12 cellular contexts compared by ENCODE assay signal in genomic region chr12:65699251-65699650, GRCh38.
DNase-seq lines count a peak whose midpoint lies in the region; ATAC-seq, FAIRE-seq and TF ChIP-seq lines count a peak whose summit lies in the region.
"Had no signal": no experiment of that assay in that cellular context is flagged by ENCODE, and none has a peak within 500 bp of the region (broad histone marks: within the 10 kb centered on the region; RNA-seq: fewer than 3 reads in every experiment).

No MANE protein-coding gene starts in this region.

- H3K9ac ChIP-seq in fibroblast of lung (ENCODE audit: insufficient read depth, low read length): no peak overlapping the region

- FAIRE-seq in A204.1 (lab: Jason Lieb, UNC): peak; percentile 95
- FAIRE-seq: K562 had no signal

- H3K9me2 ChIP-seq in GM23338 (ENCODE audit: insufficient read depth): no peaks in the 10 kb centered on the region; the same call in 1 of the 2 replicates

- H2AFZ ChIP-seq in GM23338 (peak overlapping the region; percentile 53; the same call in 1 of the 2 replicates), fibroblast of lung (ENCODE audit: low read length) (no peak overlapping the region)

- peaks cover 4% of the 10 kb centered on the region; the same call in 2 of the 3 replicates for H3K4me1 Mint-ChIP-seq in GM23338

- H3K27ac ChIP-seq in GM23338 (ENCODE audit: low read depth): no peak overlapping the region
- no peak overlapping the region for H3K27ac ChIP-seq in fibroblast of lung (ENCODE audit: insufficient read depth, low read length)
- no peak overlapping the region for H3K27ac ChIP-seq in Peyer's patch
- H3K27ac ChIP-seq: right lobe of liver had no signal

- peaks cover 13% of the 10 kb centered on the region for H3K4me1 ChIP-seq in GM23338 (ENCODE audit: insufficient read depth)
- H3K4me1 ChIP-seq in fibroblast of lung (ENCODE audit: control insufficient read depth, extremely low read depth, insufficient read depth, low read length): peaks cover 3% of the 10 kb centered on the region
- H3K4me1 ChIP-seq in Peyer's patch: no peaks in the 10 kb centered on the region

- ATAC-seq in GM23338: no peak
- ATAC-seq: K562 had no signal

- no peak overlapping the region for H3K27ac Mint-ChIP-seq in GM23338

- no peaks in the 10 kb centered on the region for H3K9me3 ChIP-seq in fibroblast of lung (ENCODE audit: control insufficient read depth, insufficient read depth, low read depth, low read length)
- H3K9me3 ChIP-seq in Peyer's patch: no peaks in the 10 kb centered on the region
- H3K9me3 ChIP-seq: right lobe of liver had no signal

- TF ChIP-seq CTCF in GM23338 (conservative IDR thresholded peaks at IDR 0.05; ENCODE audit: low read depth in 2 of 2) (no peak), fibroblast of lung (conservative IDR thresholded peaks at IDR 0.05 in 1 of 2, IDR thresholded peaks at IDR 0.05 in 1 of 2; ENCODE audit: low read depth in 1 of 2, low read length in 2 of 2) (peak; percentile 40 to 67), Peyer's patch (IDR thresholded peaks at IDR 0.05) (peak in 3 of 6 experiments; percentile 15 to 23 (median 18))

- H4K20me1 ChIP-seq in GM23338 (replicated peaks; ENCODE audit: insufficient read depth) (no peaks in the 10 kb centered on the region), fibroblast of lung (ENCODE audit: control insufficient read depth, extremely low read depth, insufficient read depth, low read length) (no peaks in the 10 kb centered on the region)

- no peaks in the 10 kb centered on the region for H3K36me3 ChIP-seq in GM23338 (ENCODE audit: insufficient read depth)
- no peaks in the 10 kb centered on the region for H3K36me3 ChIP-seq in fibroblast of lung (ENCODE audit: control insufficient read depth, insufficient read depth, low read length)
- H3K36me3 ChIP-seq in Peyer's patch: no peaks in the 10 kb centered on the region
- H3K36me3 ChIP-seq: right lobe of liver had no signal

- no peak overlapping the region for H3K4me3 ChIP-seq in GM23338
- no peak overlapping the region for H3K4me3 ChIP-seq in fibroblast of lung (replicated peaks in 1 of 4; ENCODE audit: control extremely low read depth in 1 of 4, insufficient read depth in 1 of 4, low read depth in 3 of 4, low read length in 4 of 4)
- no peak overlapping the region for H3K4me3 ChIP-seq in Peyer's patch
- H3K4me3 ChIP-seq: K562, right lobe of liver had no signal

- TF ChIP-seq POLR2A in Peyer's patch (IDR thresholded peaks at IDR 0.05): no peak

- H3K4me2 ChIP-seq in GM23338: no peak overlapping the region
- no peak overlapping the region for H3K4me2 ChIP-seq in fibroblast of lung (ENCODE audit: extremely low read depth, insufficient read depth, low read length)

- no peaks in the 10 kb centered on the region for H3F3A ChIP-seq in GM23338 (replicated peaks; ENCODE audit: low read depth)

- H3K27me3 Mint-ChIP-seq in GM23338 (ENCODE audit: insufficient read depth, low read depth, poor library complexity): peaks cover 1% of the 10 kb centered on the region

- no peaks in the 10 kb centered on the region for H3K9me3 Mint-ChIP-seq in GM23338

- H3K27me3 ChIP-seq in GM23338 (ENCODE audit: insufficient read depth) (no peaks in the 10 kb centered on the region), fibroblast of lung (ENCODE audit: control insufficient read depth, insufficient read depth, low read length) (no peaks in the 10 kb centered on the region), Peyer's patch (no peaks in the 10 kb centered on the region)
- H3K27me3 ChIP-seq: right lobe of liver had no signal

- H3K4me3 Mint-ChIP-seq in GM23338: no peak overlapping the region

- H3K79me2 ChIP-seq in GM23338 (replicated peaks; ENCODE audit: insufficient read depth) (no peaks in the 10 kb centered on the region), fibroblast of lung (ENCODE audit: control insufficient read depth, insufficient read depth, low read length) (no peaks in the 10 kb centered on the region)

- no peaks in the 10 kb centered on the region for H3K36me3 Mint-ChIP-seq in GM23338 (ENCODE audit: low read depth)

- no peak for DNase-seq in GM23338 (ENCODE audit: low spot score)
- peak; percentile 78 for DNase-seq in SIG-M5 treated with dmso at 0.1 percent for 504 hours (lab: John Stamatoyannopoulos, UW; ENCODE audit: unreplicated experiment)
- peak; percentile 38 to 76 for DNase-seq in fibroblast of lung (ENCODE audit: low read depth in 2 of 2)
- DNase-seq in activated naive CD4-positive, alpha-beta T cell (lab: John Stamatoyannopoulos, UW): no peak
- no peak for DNase-seq in Peyer's patch
- DNase-seq in NCI-H2107 treated with DMSO at 0.1 percent for 48 hours (lab: John Stamatoyannopoulos, UW; ENCODE audit: unreplicated experiment): no peak
- DNase-seq in midbrain (lab: John Stamatoyannopoulos, UW): no peak
- DNase-seq: cortex of kidney, islet precursor cell, right lobe of liver had no signal

TF ChIP-seq in GM23338, 12 proteins besides CTCF, POLR2A, EP300 and RAD21 (continues in another document):
- TF ChIP-seq EZH2 (IDR thresholded peaks at IDR 0.05; ENCODE audit: low read depth, unreplicated experiment) (no peak), CREB1 (CRISPR knock-in tag; IDR thresholded peaks at IDR 0.05; ENCODE audit: low read depth) (no peak), STAT1 (IDR thresholded peaks at IDR 0.05; ENCODE audit: unreplicated experiment) (no peak), NANOG (IDR thresholded peaks at IDR 0.05; ENCODE audit: borderline replicate concordance) (no peak), POLR2AphosphoS5 (IDR thresholded peaks at IDR 0.05; ENCODE audit: low read depth) (no peak), EZH2phosphoT487 (IDR thresholded peaks at IDR 0.05; ENCODE audit: unreplicated experiment) (no peak), ZNF331 (CRISPR knock-in tag; IDR thresholded peaks at IDR 0.05; ENCODE audit: low read depth) (no peak)
- TF ChIP-seq, protein P1, sequence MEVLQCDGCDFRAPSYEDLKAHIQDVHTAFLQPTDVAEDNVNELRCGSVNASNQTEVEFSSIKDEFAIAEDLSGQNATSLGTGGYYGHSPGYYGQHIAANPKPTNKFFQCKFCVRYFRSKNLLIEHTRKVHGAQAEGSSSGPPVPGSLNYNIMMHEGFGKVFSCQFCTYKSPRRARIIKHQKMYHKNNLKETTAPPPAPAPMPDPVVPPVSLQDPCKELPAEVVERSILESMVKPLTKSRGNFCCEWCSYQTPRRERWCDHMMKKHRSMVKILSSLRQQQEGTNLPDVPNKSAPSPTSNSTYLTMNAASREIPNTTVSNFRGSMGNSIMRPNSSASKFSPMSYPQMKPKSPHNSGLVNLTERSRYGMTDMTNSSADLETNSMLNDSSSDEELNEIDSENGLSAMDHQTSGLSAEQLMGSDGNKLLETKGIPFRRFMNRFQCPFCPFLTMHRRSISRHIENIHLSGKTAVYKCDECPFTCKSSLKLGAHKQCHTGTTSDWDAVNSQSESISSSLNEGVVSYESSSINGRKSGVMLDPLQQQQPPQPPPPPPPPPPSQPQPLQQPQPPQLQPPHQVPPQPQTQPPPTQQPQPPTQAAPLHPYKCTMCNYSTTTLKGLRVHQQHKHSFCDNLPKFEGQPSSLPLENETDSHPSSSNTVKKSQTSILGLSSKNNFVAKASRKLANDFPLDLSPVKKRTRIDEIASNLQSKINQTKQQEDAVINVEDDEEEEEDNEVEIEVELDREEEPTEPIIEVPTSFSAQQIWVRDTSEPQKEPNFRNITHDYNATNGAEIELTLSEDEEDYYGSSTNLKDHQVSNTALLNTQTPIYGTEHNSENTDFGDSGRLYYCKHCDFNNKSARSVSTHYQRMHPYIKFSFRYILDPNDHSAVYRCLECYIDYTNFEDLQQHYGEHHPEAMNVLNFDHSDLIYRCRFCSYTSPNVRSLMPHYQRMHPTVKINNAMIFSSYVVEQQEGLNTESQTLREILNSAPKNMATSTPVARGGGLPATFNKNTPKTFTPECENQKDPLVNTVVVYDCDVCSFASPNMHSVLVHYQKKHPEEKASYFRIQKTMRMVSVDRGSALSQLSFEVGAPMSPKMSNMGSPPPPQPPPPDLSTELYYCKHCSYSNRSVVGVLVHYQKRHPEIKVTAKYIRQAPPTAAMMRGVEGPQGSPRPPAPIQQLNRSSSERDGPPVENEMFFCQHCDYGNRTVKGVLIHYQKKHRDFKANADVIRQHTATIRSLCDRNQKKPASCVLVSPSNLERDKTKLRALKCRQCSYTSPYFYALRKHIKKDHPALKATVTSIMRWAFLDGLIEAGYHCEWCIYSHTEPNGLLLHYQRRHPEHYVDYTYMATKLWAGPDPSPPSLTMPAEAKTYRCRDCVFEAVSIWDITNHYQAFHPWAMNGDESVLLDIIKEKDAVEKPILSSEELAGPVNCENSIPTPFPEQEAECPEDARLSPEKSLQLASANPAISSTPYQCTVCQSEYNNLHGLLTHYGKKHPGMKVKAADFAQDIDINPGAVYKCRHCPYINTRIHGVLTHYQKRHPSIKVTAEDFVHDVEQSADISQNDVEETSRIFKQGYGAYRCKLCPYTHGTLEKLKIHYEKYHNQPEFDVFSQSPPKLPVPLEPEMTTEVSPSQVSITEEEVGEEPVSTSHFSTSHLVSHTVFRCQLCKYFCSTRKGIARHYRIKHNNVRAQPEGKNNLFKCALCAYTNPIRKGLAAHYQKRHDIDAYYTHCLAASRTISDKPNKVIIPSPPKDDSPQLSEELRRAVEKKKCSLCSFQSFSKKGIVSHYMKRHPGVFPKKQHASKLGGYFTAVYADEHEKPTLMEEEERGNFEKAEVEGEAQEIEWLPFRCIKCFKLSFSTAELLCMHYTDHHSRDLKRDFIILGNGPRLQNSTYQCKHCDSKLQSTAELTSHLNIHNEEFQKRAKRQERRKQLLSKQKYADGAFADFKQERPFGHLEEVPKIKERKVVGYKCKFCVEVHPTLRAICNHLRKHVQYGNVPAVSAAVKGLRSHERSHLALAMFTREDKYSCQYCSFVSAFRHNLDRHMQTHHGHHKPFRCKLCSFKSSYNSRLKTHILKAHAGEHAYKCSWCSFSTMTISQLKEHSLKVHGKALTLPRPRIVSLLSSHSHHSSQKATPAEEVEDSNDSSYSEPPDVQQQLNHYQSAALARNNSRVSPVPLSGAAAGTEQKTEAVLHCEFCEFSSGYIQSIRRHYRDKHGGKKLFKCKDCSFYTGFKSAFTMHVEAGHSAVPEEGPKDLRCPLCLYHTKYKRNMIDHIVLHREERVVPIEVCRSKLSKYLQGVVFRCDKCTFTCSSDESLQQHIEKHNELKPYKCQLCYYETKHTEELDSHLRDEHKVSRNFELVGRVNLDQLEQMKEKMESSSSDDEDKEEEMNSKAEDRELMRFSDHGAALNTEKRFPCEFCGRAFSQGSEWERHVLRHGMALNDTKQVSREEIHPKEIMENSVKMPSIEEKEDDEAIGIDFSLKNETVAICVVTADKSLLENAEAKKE (CRISPR knock-in tag; IDR thresholded peaks at IDR 0.05): no peak
- TF ChIP-seq, protein P2, sequence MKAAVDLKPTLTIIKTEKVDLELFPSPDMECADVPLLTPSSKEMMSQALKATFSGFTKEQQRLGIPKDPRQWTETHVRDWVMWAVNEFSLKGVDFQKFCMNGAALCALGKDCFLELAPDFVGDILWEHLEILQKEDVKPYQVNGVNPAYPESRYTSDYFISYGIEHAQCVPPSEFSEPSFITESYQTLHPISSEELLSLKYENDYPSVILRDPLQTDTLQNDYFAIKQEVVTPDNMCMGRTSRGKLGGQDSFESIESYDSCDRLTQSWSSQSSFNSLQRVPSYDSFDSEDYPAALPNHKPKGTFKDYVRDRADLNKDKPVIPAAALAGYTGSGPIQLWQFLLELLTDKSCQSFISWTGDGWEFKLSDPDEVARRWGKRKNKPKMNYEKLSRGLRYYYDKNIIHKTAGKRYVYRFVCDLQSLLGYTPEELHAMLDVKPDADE (IDR thresholded peaks at IDR 0.05): no peak

Comparison
In these comparisons a context has a peak if more than half of its experiments do, and no peak if none do; other contexts are left out.
1. DNase-seq: peak in SIG-M5 treated with dmso at 0.1 percent for 504 hours (single experiment) and fibroblast of lung (2 of 2); none in GM23338 (single experiment), activated naive CD4-positive, alpha-beta T cell (0 of 4), Peyer's patch (0 of 3), NCI-H2107 treated with DMSO at 0.1 percent for 48 hours (single experiment) and midbrain (single experiment).
2. CTCF ChIP-seq: peak in fibroblast of lung (2 of 2); none in GM23338 (0 of 2).